21 cellular contexts compared by ENCODE assay signal in the genomic region with DNA sequence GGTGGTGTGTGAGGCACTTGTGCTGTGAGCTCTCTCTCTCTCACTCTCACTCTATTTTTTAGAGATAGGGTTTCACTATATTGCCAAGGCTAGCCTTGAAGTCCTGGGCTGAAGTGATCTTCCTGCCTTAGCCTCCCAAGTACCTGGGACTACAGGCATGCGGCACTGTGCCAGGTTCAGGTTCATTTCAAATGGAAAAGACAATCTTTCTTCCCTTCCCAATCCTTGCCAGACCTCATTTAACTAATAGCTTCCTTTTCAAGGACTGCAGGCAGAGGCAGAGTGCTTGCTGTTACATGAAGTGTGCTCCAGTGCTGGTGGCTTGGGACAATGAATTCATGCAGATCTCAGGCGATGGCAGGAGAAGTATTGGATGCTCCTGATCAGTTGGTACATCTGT.
DNase-seq lines count a peak whose midpoint lies in the region; ATAC-seq and TF ChIP-seq lines count a peak whose summit lies in the region.
"Had no signal": no experiment of that assay in that cellular context is flagged by ENCODE, and none has a peak within 500 bp of the region (broad histone marks: within the 10 kb centered on the region; RNA-seq: fewer than 3 reads in every experiment).

No MANE protein-coding gene starts in this region.

- no peaks in the 10 kb centered on the region for H3K36me3 Mint-ChIP-seq in activated CD8-positive, alpha-beta T cell treated with anti-CD3 and anti-CD28 coated beads, Interleukin-2, amount 10 ng/mL, durations not matched to agents 7 days and 5 days (ENCODE audit: low read depth)
- H3K36me3 Mint-ChIP-seq: CD8-positive, alpha-beta T cell had no signal

- no peaks in the 10 kb centered on the region for H3K27me3 Mint-ChIP-seq in activated CD8-positive, alpha-beta T cell treated with anti-CD3 and anti-CD28 coated beads, Interleukin-2, amount 10 ng/mL, durations not matched to agents 7 days and 5 days (ENCODE audit: low read depth)

- H3K9ac ChIP-seq in HUES6 (ENCODE audit: low read length) (peak overlapping the region; percentile 25), parathyroid adenoma (no peak overlapping the region)
- H3K9ac ChIP-seq: KMS-11 had no signal

- H3K27ac ChIP-seq in HUES6 (ENCODE audit: low read depth, low read length), result peak overlapping the region; percentile 48; the same call in 1 of the 2 replicates
- H3K27ac ChIP-seq in parathyroid adenoma, result no peak overlapping the region
- no peak overlapping the region for H3K27ac ChIP-seq in psoas muscle
- H3K27ac ChIP-seq: foreskin keratinocyte, KMS-11, SJCRH30, upper lobe of right lung, WERI-Rb-1 had no signal

- no peak for TF ChIP-seq CTCF in parathyroid adenoma (IDR thresholded peaks at IDR 0.05)
- no peak for TF ChIP-seq CTCF in psoas muscle (IDR thresholded peaks at IDR 0.05)

- H2AFZ ChIP-seq in parathyroid adenoma, result peak overlapping the region; percentile 53

- no peak overlapping the region for H3K27ac Mint-ChIP-seq in activated CD8-positive, alpha-beta T cell treated with anti-CD3 and anti-CD28 coated beads, Interleukin-2, amount 10 ng/mL, durations not matched to agents 7 days and 5 days
- H3K27ac Mint-ChIP-seq: CD8-positive, alpha-beta T cell had no signal

- H3K36me3 ChIP-seq in HUES6 (ENCODE audit: control insufficient read depth, insufficient read depth, low read length) (no peaks in the 10 kb centered on the region), parathyroid adenoma (ENCODE audit: control insufficient read depth, insufficient read depth, low read length) (no peaks in the 10 kb centered on the region), psoas muscle (ENCODE audit: insufficient read depth in 1 of 2, low read depth in 1 of 2) (no peaks in the 10 kb centered on the region)
- H3K36me3 ChIP-seq: SJCRH30, upper lobe of right lung, WERI-Rb-1 had no signal

- POLR2A ChIA-PET in activated CD8-positive, alpha-beta T cell treated with anti-CD3 and anti-CD28 coated beads, Interleukin-2, amount 10 ng/mL, durations not matched to agents 7 days and 5 days (lab: Charles Lee), result no interaction called here

- H3K4me1 ChIP-seq in HUES6 (ENCODE audit: control insufficient read depth, insufficient read depth, low read length) (peaks cover 26% of the 10 kb centered on the region), parathyroid adenoma (peaks cover 12% of the 10 kb centered on the region), psoas muscle (peaks cover 3% of the 10 kb centered on the region)
- H3K4me1 ChIP-seq: foreskin keratinocyte, SJCRH30, upper lobe of right lung had no signal

- no peaks in the 10 kb centered on the region for H3K9me3 Mint-ChIP-seq in activated CD8-positive, alpha-beta T cell treated with anti-CD3 and anti-CD28 coated beads, Interleukin-2, amount 10 ng/mL, durations not matched to agents 7 days and 5 days (ENCODE audit: insufficient read depth)
- H3K9me3 Mint-ChIP-seq: CD8-positive, alpha-beta T cell had no signal

- CTCF ChIA-PET in activated CD8-positive, alpha-beta T cell treated with anti-CD3 and anti-CD28 coated beads, Interleukin-2, amount 10 ng/mL, durations not matched to agents 7 days and 5 days (lab: Charles Lee), result no interaction called here

- H3K27me3 ChIP-seq in HUES6 (ENCODE audit: control insufficient read depth, insufficient read depth, low read length), result no peaks in the 10 kb centered on the region
- no peaks in the 10 kb centered on the region for H3K27me3 ChIP-seq in parathyroid adenoma (ENCODE audit: control insufficient read depth, insufficient read depth, low read length)
- no peaks in the 10 kb centered on the region for H3K27me3 ChIP-seq in psoas muscle (ENCODE audit: insufficient read depth in 3 of 3, low read length in 2 of 3)
- H3K27me3 ChIP-seq: SJCRH30, upper lobe of right lung had no signal

- no peaks in the 10 kb centered on the region for H3K79me2 ChIP-seq in parathyroid adenoma

- no peak overlapping the region for H3K4me3 ChIP-seq in HUES6 (ENCODE audit: low read depth, low read length)
- H3K4me3 ChIP-seq in parathyroid adenoma (ENCODE audit: low read depth, low read length), result no peak overlapping the region
- H3K4me3 ChIP-seq in psoas muscle, result no peak overlapping the region
- H3K4me3 ChIP-seq: SJCRH30, smooth muscle cell, upper lobe of right lung had no signal

- ATAC-seq in psoas muscle, result no peak
- no peak for ATAC-seq in activated CD8-positive, alpha-beta T cell treated with anti-CD3 and anti-CD28 coated beads, Interleukin-2, amount 10 ng/mL, durations not matched to agents 7 days and 5 days
- ATAC-seq: CD8-positive, alpha-beta T cell; foreskin keratinocyte; stimulated activated naive CD8-positive, alpha-beta T cell treated with anti-CD3 and anti-CD28 coated beads, Interleukin-15, Interleukin-2, amounts not matched to agents 100 U/mL and 50 U/mL, for 24 hours; upper lobe of right lung had no signal

- WGBS in psoas muscle, 3 donors, result 51 to 68% (median 57%) methylated on average over 2 of the region's 2 CpGs

- H3K9me3 ChIP-seq in HUES6 (ENCODE audit: control insufficient read depth, insufficient read depth, low read depth, low read length) (no peaks in the 10 kb centered on the region; the same call in 1 of the 2 replicates), parathyroid adenoma (ENCODE audit: control insufficient read depth, low read length) (no peaks in the 10 kb centered on the region), psoas muscle (no peaks in the 10 kb centered on the region)
- H3K9me3 ChIP-seq: SJCRH30, upper lobe of right lung had no signal

- H3K4me1 Mint-ChIP-seq in activated CD8-positive, alpha-beta T cell treated with anti-CD3 and anti-CD28 coated beads, Interleukin-2, amount 10 ng/mL, durations not matched to agents 7 days and 5 days (ENCODE audit: low read depth), result no peaks in the 10 kb centered on the region

- no peak overlapping the region for H3K4me2 ChIP-seq in parathyroid adenoma (ENCODE audit: low read length)
- H3K4me2 ChIP-seq: KMS-11, smooth muscle cell had no signal

- H3K4me3 Mint-ChIP-seq in activated CD8-positive, alpha-beta T cell treated with anti-CD3 and anti-CD28 coated beads, Interleukin-2, amount 10 ng/mL, durations not matched to agents 7 days and 5 days, result no peak overlapping the region
- H3K4me3 Mint-ChIP-seq: CD8-positive, alpha-beta T cell had no signal

- DNase-seq in NCI-H69 (lab: John Stamatoyannopoulos, UW) (peak; percentile 60), islet precursor cell (peak; percentile 76), GF-D8 (lab: John Stamatoyannopoulos, UW) (no peak), psoas muscle (no peak)
- DNase-seq in activated CD8-positive, alpha-beta T cell treated with anti-CD3 and anti-CD28 coated beads, Interleukin-2, amount 10 ng/mL, durations not matched to agents 7 days and 5 days, result no peak
- DNase-seq: activated CD4-positive, alpha-beta T cell treated with anti-CD3 and anti-CD28 coated beads, Interleukin-2, amount 50 U/mL, for 4 hours; amygdala; CD8-positive, alpha-beta T cell; foreskin keratinocyte; hippocampal formation; NCI-H1048; NCI-H82; SJCRH30; stimulated activated CD4-positive, alpha-beta T cell treated with anti-CD3 and anti-CD28 coated beads, Interleukin-2, amount 100 ng/mL, for 48 hours; stimulated activated naive CD8-positive, alpha-beta T cell treated with anti-CD3 and anti-CD28 coated beads, Interleukin-15, Interleukin-2, amounts not matched to agents 100 U/mL and 50 U/mL, for 24 hours; upper lobe of right lung; WERI-Rb-1 had no signal

- intact Hi-C loops in psoas muscle (cut with DNase I), result no loop called here

Comparison
In these comparisons a context has a peak if more than half of its experiments do, and no peak if none do; other contexts are left out.
1. DNase-seq: peak in NCI-H69 (single experiment) and islet precursor cell (single experiment); none in GF-D8 (single experiment), psoas muscle (0 of 2) and activated CD8-positive, alpha-beta T cell treated with anti-CD3 and anti-CD28 coated beads, Interleukin-2, amount 10 ng/mL, durations not matched to agents 7 days and 5 days (single experiment).